ENCODE assay signal across 1 cellular context in genomic region chr19:14954071-14954655, GRCh38.
TF ChIP-seq lines count a peak whose summit lies in the region.

No MANE protein-coding gene starts in this region.

TF ChIP-seq in HEK293, 187 proteins besides CTCF, POLR2A, EP300 and RAD21 (continued from another document):
- no peak for TF ChIP-seq ZBTB49 (tag by site-specific recombination; IDR thresholded peaks at IDR 0.05; ENCODE audit: low read depth)
- no peak for TF ChIP-seq ZNF350 (tag by site-specific recombination; IDR thresholded peaks at IDR 0.05)
- TF ChIP-seq YY2 (tag by site-specific recombination; IDR thresholded peaks at IDR 0.05), result no peak
- no peak for TF ChIP-seq ZNF366 (tag by site-specific recombination; conservative IDR thresholded peaks at IDR 0.05)
- TF ChIP-seq SCRT1 (tag by site-specific recombination; IDR thresholded peaks at IDR 0.05; ENCODE audit: borderline replicate concordance), result no peak
- peak; percentile 100 for TF ChIP-seq KLF1 (tag by site-specific recombination; IDR thresholded peaks at IDR 0.05)
- peak; percentile 84 for TF ChIP-seq KLF8 (tag by site-specific recombination; IDR thresholded peaks at IDR 0.05)
- TF ChIP-seq GLIS2 (tag by site-specific recombination; IDR thresholded peaks at IDR 0.05), result no peak
- no peak for TF ChIP-seq ZNF792 (tag by site-specific recombination; IDR thresholded peaks at IDR 0.05)
- no peak for TF ChIP-seq ZBTB1 (tag by site-specific recombination; IDR thresholded peaks at IDR 0.05)
